ENCODE assay signal across 9 cellular contexts in genomic region chr5:72268753-72269410, GRCh38. TPM values are rescaled to one million over a fixed set of nuclear protein-coding genes. Genes with fewer than 3 reads are reported as not detected.
DNase-seq lines count a peak whose midpoint lies in the region; ATAC-seq, FAIRE-seq and TF ChIP-seq lines count a peak whose summit lies in the region.
"Had no signal": no experiment of that assay in that cellular context is flagged by ENCODE, and none has a peak within 500 bp of the region (broad histone marks: within the 10 kb centered on the region; RNA-seq: fewer than 3 reads in every experiment).

No MANE protein-coding gene starts in this region.

- H3K4me3 ChIP-seq in DOHH2 (ENCODE audit: low read length), result no peak overlapping the region
- no peak overlapping the region for H3K4me3 ChIP-seq in GM12878

- FAIRE-seq in GM12878 (lab: Jason Lieb, UNC), result peak; percentile 27
- FAIRE-seq: TTC549 had no signal

- TF ChIP-seq CTCF in DOHH2 (IDR thresholded peaks at IDR 0.05; ENCODE audit: low read depth, low read length, poor library complexity, severe bottlenecking) (peak; percentile 84), HFFc6 (IDR thresholded peaks at IDR 0.05) (peak; percentile 94), GM12878 (IDR thresholded peaks at IDR 0.05 in 2 of 3, conservative IDR thresholded peaks at IDR 0.05 in 1 of 3; ENCODE audit: control insufficient read depth in 2 of 3, extremely low read depth in 1 of 3, insufficient read depth in 1 of 3, low read depth in 3 of 3, low read length in 3 of 3) (peak; percentile 65 to 68 (median 67); a peak in 5 of 6 replicates)

- TF ChIP-seq POLR2A in GM12878 (IDR thresholded peaks at IDR 0.05; ENCODE audit: low read depth, low read length), result no peak

- in situ Hi-C loops in GM12878 (cut with MboI), result no loop called here

- BruUV-seq in GM12878 (replicated peaks; lab: Mats Ljungman, UMichigan), result TSS peak; percentile 13

- no peak overlapping the region for H3K27ac Mint-ChIP-seq in HFFc6

- H3K27me3 ChIP-seq in DOHH2 (ENCODE audit: control insufficient read depth, low read length) (no peaks in the 10 kb centered on the region), GM12878 (replicated peaks in 1 of 2; ENCODE audit: control insufficient read depth in 2 of 2, insufficient read depth in 2 of 2, low read length in 1 of 2) (no peaks in the 10 kb centered on the region)

- no peaks in the 10 kb centered on the region; the same call in 1 of the 2 replicates for H3K27me3 Mint-ChIP-seq in HFFc6 (ENCODE audit: insufficient read depth)

- SMC1A ChIA-PET in GM12878 (lab: Charles Lee; ENCODE audit: uncharacterized antibody, unreplicated experiment), result interaction anchor here (0.6 to 2.1 kb wide), 13 partner anchors 12 to 255 kb away, joined by 3 to 6 read pairs (median 4); no protein-coding TSS in a partner anchor

- H3K36me3 ChIP-seq in DOHH2 (ENCODE audit: control insufficient read depth, low read length) (peaks cover 56% of the 10 kb centered on the region), GM12878 (ENCODE audit: control insufficient read depth in 2 of 2, insufficient read depth in 2 of 2, low read length in 1 of 2) (peaks cover 0 to 9% of the 10 kb centered on the region in 2 experiments; a peak in 2 of 4 replicates)

- RAD21 ChIA-PET in GM12878 (lab: Charles Lee; ENCODE audit: unreplicated experiment), result interaction anchor here (0.7 to 2.4 kb wide), 3 partner anchors 10 to 130 kb away, joined by 3 to 7 read pairs (median 5); no protein-coding TSS in a partner anchor

- intact Hi-C loops in GM12878 (cut with micrococcal nuclease; ENCODE audit: unreplicated experiment), result loop anchor here (5.0 kb wide), 1 partner anchor 132 kb away; no protein-coding TSS in a partner anchor

- peaks cover 76% of the 10 kb centered on the region for H3K79me2 ChIP-seq in DOHH2 (ENCODE audit: control insufficient read depth, low read length)
- H3K79me2 ChIP-seq in GM12878 (ENCODE audit: control insufficient read depth, insufficient read depth, low read length), result no peaks in the 10 kb centered on the region

- no peak overlapping the region for H3K9ac ChIP-seq in GM12878 (ENCODE audit: control insufficient read depth, insufficient read depth, low read length)

- ATAC-seq in SK-N-SH treated with all-trans-retinoic acid at 6 μM for 48 hours (peak; percentile 67), GM12878 (peak; percentile 90), left lobe of liver (peak; percentile 68), GM18858 (IDR thresholded peaks at IDR 0.05; ENCODE audit: unreplicated experiment) (no peak), HG02938 (IDR thresholded peaks at IDR 0.05; ENCODE audit: unreplicated experiment) (no peak)

- CTCF ChIA-PET in GM12878 (lab: Yijun Ruan, JAX), result interaction anchor here (0.6 to 7.1 kb wide), 30 partner anchors 10 to 486 kb away, joined by 3 to 59 read pairs (median 4); partner anchors contain the start of genes MRPS27 and PTCD2

- H3F3A ChIP-seq in DOHH2 (ENCODE audit: control insufficient read depth, insufficient read depth), result no peaks in the 10 kb centered on the region

- H3K4me2 ChIP-seq in DOHH2 (ENCODE audit: low read length) (no peak overlapping the region), GM12878 (ENCODE audit: control insufficient read depth, insufficient read depth) (no peak overlapping the region)

- no peak overlapping the region for H3K4me3 Mint-ChIP-seq in HFFc6

- peak; percentile 61 for DNase-seq in HFFc6
- DNase-seq in GM12878 (ENCODE audit: low read depth, low spot score), result no peak
- no peak for DNase-seq in left lobe of liver (ENCODE audit: low spot score)
- peak; percentile 6 for DNase-seq in stimulated activated CD8-positive, alpha-beta memory T cell treated with anti-CD3 and anti-CD28 coated beads, Interleukin-7, amount 100 ng/mL, for 24 hours (ENCODE audit: low read depth)

- no peaks in the 10 kb centered on the region for H3K36me3 Mint-ChIP-seq in HFFc6 (ENCODE audit: low read depth)

- no peak overlapping the region for H2AFZ ChIP-seq in GM12878 (ENCODE audit: control insufficient read depth, low read depth, low read length)

- TF ChIP-seq EP300 in GM12878 (IDR thresholded peaks at IDR 0.05; ENCODE audit: borderline replicate concordance in 1 of 2, control insufficient read depth in 1 of 2, low read depth in 2 of 2, low read length in 2 of 2), result no peak

- WGBS in GM12878 (ENCODE audit: insufficient coverage, insufficient replicate concordance, low lambda C conversion rate, missing lambda C conversion rate), result 50% methylated on average over 2 of the region's 2 CpGs

- no peaks in the 10 kb centered on the region for H3K9me2 ChIP-seq in DOHH2 (replicated peaks; ENCODE audit: control insufficient read depth, low read length)

- H3K9me3 ChIP-seq in DOHH2 (ENCODE audit: control insufficient read depth, insufficient read depth, low read length) (no peaks in the 10 kb centered on the region), GM12878 (replicated peaks; ENCODE audit: control insufficient read depth, insufficient read depth, low read length) (no peaks in the 10 kb centered on the region)

- TF ChIP-seq RAD21 in GM12878 (IDR thresholded peaks at IDR 0.05; ENCODE audit: insufficient read depth, low read depth, low read length), result peak; percentile 73

- POLR2A ChIA-PET in GM12878 (lab: Charles Lee), result interaction anchor here (1.0 to 1.2 kb wide), 2 partner anchors 10 to 17 kb away, joined by 3 read pairs; no protein-coding TSS in a partner anchor

- peaks cover 28% of the 10 kb centered on the region for H3K4me1 Mint-ChIP-seq in HFFc6 (ENCODE audit: low read depth)

- H4K20me1 ChIP-seq in DOHH2 (ENCODE audit: control insufficient read depth, insufficient read depth, low read depth, low read length) (no peaks in the 10 kb centered on the region), GM12878 (ENCODE audit: control insufficient read depth, insufficient read depth) (no peaks in the 10 kb centered on the region)

- no peaks in the 10 kb centered on the region for H3K9me3 Mint-ChIP-seq in HFFc6

- H3K4me1 ChIP-seq in DOHH2 (ENCODE audit: control insufficient read depth, low read length) (no peaks in the 10 kb centered on the region), GM12878 (ENCODE audit: control insufficient read depth, insufficient read depth, low read length) (no peaks in the 10 kb centered on the region)

- H3K27ac ChIP-seq in DOHH2 (ENCODE audit: low read depth, low read length), result no peak overlapping the region
- no peak overlapping the region for H3K27ac ChIP-seq in GM12878 (ENCODE audit: control insufficient read depth, insufficient read depth)

TF ChIP-seq in SK-N-SH treated with all-trans-retinoic acid at 6 μM for 48 hours, 23 proteins besides CTCF, POLR2A, EP300 and RAD21 (continues in another document):
- TF ChIP-seq ARNTL (CRISPR knock-in tag; IDR thresholded peaks at IDR 0.05; ENCODE audit: borderline replicate concordance, low read depth), result no peak

TF ChIP-seq in GM12878, 131 proteins besides CTCF, POLR2A, EP300 and RAD21:
- TF ChIP-seq SMC3 (IDR thresholded peaks at IDR 0.05; ENCODE audit: borderline replicate concordance, low read length) (peak; percentile 62; the same call in 1 of the 2 replicates), BHLHE40 (IDR thresholded peaks at IDR 0.05; ENCODE audit: borderline replicate concordance in 1 of 2, low read depth in 2 of 2, low read length in 1 of 2) (no peak), RELA (IDR thresholded peaks at IDR 0.05; ENCODE audit: borderline replicate concordance, partially characterized antibody) (no peak)
TF ChIP-seq in GM12878: peak in this region for 1.

RNA-seq across cellular contexts. Expression of gene MRPS27, which starts 51.2 kb away (rescaled TPM):
- 10 to 100 TPM; 46.1 to 74.1 (median 57.9) TPM for total RNA-seq in HFFc6 (2021; fragmentation: NEBNext Ultra II Directional; extraction: Animal tissue kit (Norgen Biotek cat#: 25700))
- 151 and 157 TPM in 2 replicates for total RNA-seq in GM12878 (2013; cell fraction: nucleolus; rRNA removed)
- total RNA-seq in GM12878 (2014; rRNA removed) (113 and 117 TPM in 2 replicates), GM12878 (2014; rRNA removed; fragmentation: Illumina TruSeq; extraction: Trizol) (114 and 119 TPM in 2 replicates), GM12878 (2021) (95.3 and 96.1 TPM in 2 replicates), left lobe of liver (23.9 TPM)
- polyA plus RNA-seq in GM12878 (2011; ENCODE audit: low read depth), result 40.3 TPM
- polyA plus RNA-seq in GM12878 (2011; rRNA removed) (128 and 139 TPM in 2 replicates), GM12878 (2014; fragmentation: Illumina TruSeq; extraction: Trizol) (125 and 140 TPM in 2 replicates), GM12878 (2014; fragmentation: Nextera tagmentation; extraction: Ambion mirVana) (10 to 100 TPM; 61.0 to 88.9 TPM), GM12878 (2014; rRNA removed) (84.7 and 89.9 TPM in 2 replicates), GM12878 (2016; fragmentation: Nextera tagmentation; extraction: Ambion mirVana) (10 to 100 TPM; 77.1 to 80.0 TPM)
- 92.2 and 96.2 TPM in 2 replicates for polyA plus RNA-seq in GM12878 (2011; cell fraction: cytosol; rRNA removed)
- polyA plus RNA-seq in GM12878 (2011; cell fraction: nucleus; rRNA removed), result 68.8 and 72.8 TPM in 2 replicates
- 46.0 and 55.8 TPM in 2 replicates for polyA plus RNA-seq in GM12878 (2012)
- polyA minus RNA-seq in GM12878 (2011; rRNA and poly(A)+ RNA removed), result 98.5 and 103 TPM in 2 replicates
- 41.7 and 54.2 TPM in 2 replicates for polyA minus RNA-seq in GM12878 (2011; cell fraction: cytosol; rRNA and poly(A)+ RNA removed)
- 55.2 and 96.8 TPM in 2 replicates for polyA minus RNA-seq in GM12878 (2011; cell fraction: nucleus; rRNA and poly(A)+ RNA removed)

RNA-seq across cellular contexts. Expression of gene PTCD2, which starts 51.3 kb away (rescaled TPM):
- total RNA-seq in HFFc6 (2021; fragmentation: NEBNext Ultra II Directional; extraction: Animal tissue kit (Norgen Biotek cat#: 25700)), result 10 to 100 TPM; 10.8 to 14.4 (median 12.9) TPM
- total RNA-seq in GM12878 (2013; cell fraction: nucleolus; rRNA removed), result 37.6 and 44.3 TPM in 2 replicates
- total RNA-seq in GM12878 (2014; rRNA removed), result 10.5 and 13.1 TPM in 2 replicates
- total RNA-seq in GM12878 (2014; rRNA removed; fragmentation: Illumina TruSeq; extraction: Trizol), result 8.7 and 9.9 TPM in 2 replicates
- total RNA-seq in GM12878 (2021), result 13.6 and 14.7 TPM in 2 replicates
- polyA plus RNA-seq in GM12878 (2011; ENCODE audit: low read depth), result 4.2 TPM
- polyA plus RNA-seq in GM12878 (2011; rRNA removed), result 14.8 and 17.9 TPM in 2 replicates
- 8.3 and 9.0 TPM in 2 replicates for polyA plus RNA-seq in GM12878 (2011; cell fraction: cytosol; rRNA removed)
- polyA plus RNA-seq in GM12878 (2011; cell fraction: nucleus; rRNA removed), result 21.8 and 22.2 TPM in 2 replicates
- 4.1 and 6.9 TPM in 2 replicates for polyA plus RNA-seq in GM12878 (2012)
- 12.0 and 12.4 TPM in 2 replicates for polyA plus RNA-seq in GM12878 (2014; fragmentation: Illumina TruSeq; extraction: Trizol)
- polyA plus RNA-seq in GM12878 (2014; fragmentation: Nextera tagmentation; extraction: Ambion mirVana), result 10 to 100 TPM in 1 of 2 experiments, 1 to 10 TPM in 1; 9.1 to 11.0 TPM
- 10.2 and 12.8 TPM in 2 replicates for polyA plus RNA-seq in GM12878 (2014; rRNA removed)
- 10 to 100 TPM; 11.8 to 15.0 TPM for polyA plus RNA-seq in GM12878 (2016; fragmentation: Nextera tagmentation; extraction: Ambion mirVana)
- 12.6 and 14.7 TPM in 2 replicates for polyA minus RNA-seq in GM12878 (2011; rRNA and poly(A)+ RNA removed)
- 3.7 and 3.9 TPM in 2 replicates for polyA minus RNA-seq in GM12878 (2011; cell fraction: cytosol; rRNA and poly(A)+ RNA removed)
- polyA minus RNA-seq in GM12878 (2011; cell fraction: nucleus; rRNA and poly(A)+ RNA removed), result 10.6 and 17.6 TPM in 2 replicates
- 6.5 TPM for total RNA-seq in left lobe of liver

Comparison
In these comparisons a context has a peak if more than half of its experiments do, and no peak if none do; other contexts are left out.
1. DNase-seq: peak in HFFc6 (single experiment) and stimulated activated CD8-positive, alpha-beta memory T cell treated with anti-CD3 and anti-CD28 coated beads, Interleukin-7, amount 100 ng/mL, for 24 hours (single experiment); none in GM12878 (single experiment) and left lobe of liver (single experiment).
2. ATAC-seq: peak in SK-N-SH treated with all-trans-retinoic acid at 6 μM for 48 hours (single experiment), GM12878 (single experiment) and left lobe of liver (single experiment); none in GM18858 (single experiment) and HG02938 (single experiment).
3. Peak in every context shown above with its lines, with median percentiles within 50 percentile points of each other: CTCF ChIP-seq.